Comparison of ENCODE assay signal across 8 cellular contexts in the genomic region with DNA sequence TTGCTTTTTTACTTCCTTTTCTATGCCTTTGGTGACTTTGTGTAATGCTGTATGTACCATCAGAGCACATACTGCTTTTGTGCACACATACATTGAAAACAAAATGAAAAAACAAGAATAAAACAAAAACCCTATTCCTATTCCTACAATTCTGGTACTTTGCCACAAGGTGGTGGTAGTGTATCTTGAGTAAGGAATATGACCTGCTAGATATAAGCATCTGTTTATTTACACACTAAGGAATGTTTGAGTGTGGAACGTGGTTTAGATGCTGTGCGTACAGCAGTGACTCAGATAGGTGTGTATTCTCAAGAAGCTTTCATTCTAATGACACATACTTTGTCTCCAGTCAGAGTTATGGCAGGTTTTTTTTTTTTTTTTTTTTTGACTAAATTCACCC.
DNase-seq lines count a peak whose midpoint lies in the region; ATAC-seq and TF ChIP-seq lines count a peak whose summit lies in the region.

No MANE protein-coding gene starts in this region.

- DNase-seq in activated T-cell treated with anti-CD3 and anti-CD28 coated beads for 24 hours (ENCODE audit: low read depth): peak; percentile 3
- no peak for DNase-seq in activated T-cell treated with anti-CD3 and anti-CD28 coated beads, Interleukin-2, amount 50 U/mL, for 24 hours
- DNase-seq in NCI-H526 (lab: John Stamatoyannopoulos, UW): peak; percentile 3 to 48
- DNase-seq in endothelial cell (ENCODE audit: low spot score): no peak
- DNase-seq in spleen: no peak
- no peak for DNase-seq in foreskin melanocyte
- no peak for DNase-seq in mucosa of gallbladder (ENCODE audit: low spot score)

- H3K4me3 Mint-ChIP-seq in activated T-cell treated with anti-CD3 and anti-CD28 coated beads, Interleukin-2, amount 50 U/mL, for 24 hours: no peak overlapping the region
- no peak overlapping the region for H3K4me3 Mint-ChIP-seq in endothelial cell (ENCODE audit: unreplicated experiment)

- TF ChIP-seq CTCF in endothelial cell (IDR thresholded peaks at IDR 0.05; ENCODE audit: unreplicated experiment) (peak; percentile 91), spleen (IDR thresholded peaks at IDR 0.05 in 8 of 11, conservative IDR thresholded peaks at IDR 0.05 in 3 of 11) (peak in 8 of 11 experiments; percentile 30 to 65 (median 56))

- peaks cover 12% of the 10 kb centered on the region for H3K4me1 Mint-ChIP-seq in activated T-cell treated with anti-CD3 and anti-CD28 coated beads, Interleukin-2, amount 50 U/mL, for 24 hours (ENCODE audit: low read depth)
- H3K4me1 Mint-ChIP-seq in endothelial cell (ENCODE audit: unreplicated experiment): peaks cover 7% of the 10 kb centered on the region

- no peak for ATAC-seq in HG03342 (IDR thresholded peaks at IDR 0.05; ENCODE audit: unreplicated experiment)

- no peaks in the 10 kb centered on the region for H3K4me1 ChIP-seq in spleen

- no peak overlapping the region for H3K27ac ChIP-seq in spleen

- no peaks in the 10 kb centered on the region for H3K36me3 Mint-ChIP-seq in activated T-cell treated with anti-CD3 and anti-CD28 coated beads, Interleukin-2, amount 50 U/mL, for 24 hours (ENCODE audit: low read depth)
- no peaks in the 10 kb centered on the region for H3K36me3 Mint-ChIP-seq in endothelial cell (ENCODE audit: low read depth, unreplicated experiment)

- H3K27me3 ChIP-seq in spleen (replicated peaks in 1 of 7): no peaks in the 10 kb centered on the region

- H3K4me3 ChIP-seq in spleen: no peak overlapping the region

- peaks cover 0 to 13% (median 12%) of the 10 kb centered on the region in 8 donors for H3K9me3 ChIP-seq in spleen

- H3K36me3 ChIP-seq in spleen: no peaks in the 10 kb centered on the region

- peaks cover 3% of the 10 kb centered on the region for H3K9me3 Mint-ChIP-seq in activated T-cell treated with anti-CD3 and anti-CD28 coated beads, Interleukin-2, amount 50 U/mL, for 24 hours
- no peaks in the 10 kb centered on the region for H3K9me3 Mint-ChIP-seq in endothelial cell (ENCODE audit: unreplicated experiment)

- intact Hi-C loops in spleen (cut with DNase I; ENCODE audit: low total_unique reads): no loop called here

- no peak for TF ChIP-seq POLR2A in spleen (IDR thresholded peaks at IDR 0.05)

- no peak overlapping the region for H3K27ac Mint-ChIP-seq in activated T-cell treated with anti-CD3 and anti-CD28 coated beads, Interleukin-2, amount 50 U/mL, for 24 hours
- no peak overlapping the region for H3K27ac Mint-ChIP-seq in endothelial cell (ENCODE audit: unreplicated experiment)

- 50 to 68% (median 67%) methylated on average over 2 of the region's 2 CpGs for WGBS in spleen, 5 donors

- H3K27me3 Mint-ChIP-seq in activated T-cell treated with anti-CD3 and anti-CD28 coated beads, Interleukin-2, amount 50 U/mL, for 24 hours: no peaks in the 10 kb centered on the region
- H3K27me3 Mint-ChIP-seq in endothelial cell (ENCODE audit: unreplicated experiment): no peaks in the 10 kb centered on the region

Comparison
In these comparisons a context has a peak if more than half of its experiments do, and no peak if none do; other contexts are left out.
1. DNase-seq: peak in activated T-cell treated with anti-CD3 and anti-CD28 coated beads for 24 hours (single experiment) and NCI-H526 (2 of 2); none in activated T-cell treated with anti-CD3 and anti-CD28 coated beads, Interleukin-2, amount 50 U/mL, for 24 hours (single experiment), endothelial cell (single experiment), spleen (single experiment), foreskin melanocyte (single experiment) and mucosa of gallbladder (single experiment).